Comparison of ENCODE assay signal across 8 cellular contexts in the genomic region with DNA sequence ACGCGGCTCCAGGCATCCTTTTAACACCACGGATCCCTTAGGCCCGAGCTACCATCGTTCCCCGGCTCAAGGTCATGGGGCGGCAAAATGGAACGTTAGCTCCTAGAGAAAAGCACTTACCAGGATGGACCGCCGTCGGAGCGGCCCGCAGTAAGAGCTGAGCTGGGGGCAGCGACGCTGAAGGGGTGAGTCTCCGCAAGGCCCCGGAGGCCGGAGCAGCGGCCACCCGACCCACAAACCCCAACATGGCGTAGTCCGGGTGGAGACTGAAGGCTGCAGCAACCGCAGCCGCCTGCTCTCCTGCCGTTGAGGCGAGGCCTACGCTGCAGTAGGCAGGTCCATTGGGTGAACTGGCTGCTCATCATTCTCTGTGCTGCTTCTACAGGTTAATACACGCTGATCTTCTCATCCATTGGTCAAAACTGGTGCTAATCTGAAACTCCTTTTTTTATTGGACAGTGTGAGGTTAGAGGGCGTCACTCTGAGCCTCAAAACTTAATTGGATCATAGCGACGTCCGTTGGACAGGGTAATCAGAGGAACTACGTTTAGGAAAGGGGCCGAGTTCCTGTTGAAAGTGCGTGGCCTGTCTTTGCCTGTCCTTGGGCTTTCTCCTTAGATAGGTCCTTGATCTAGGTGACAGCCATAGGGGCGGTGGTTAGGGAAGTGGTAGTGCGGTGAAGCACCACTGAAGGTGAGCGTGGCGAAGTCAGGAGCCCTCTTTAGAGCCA. TPM values are rescaled to one million over a fixed set of nuclear protein-coding genes. Genes with fewer than 3 reads are reported as not detected.
DNase-seq lines count a peak whose midpoint lies in the region; ATAC-seq, FAIRE-seq and TF ChIP-seq lines count a peak whose summit lies in the region.

Gene ATP5F1B, minus strand, starts transcription at position 268 of the 730 bp plus-strand sequence. Its CDS starts 21 bp downstream, at position 247.

- 0 to 1% (median 1%) methylated on average over 39 of the region's 39 CpGs for WGBS in adipose tissue, 3 donors
- no CpG with 5 or more reads among the region's 39 CpGs for WGBS in trophoblast cell (ENCODE audit: extremely low coverage, insufficient coverage, insufficient read length)
- 1% methylated on average over 36 of the region's 39 CpGs; no CpG with 5 or more reads in 1 of the 2 donors for WGBS in transverse colon (ENCODE audit: low coverage in 1 of 2), 2 donors

- TF ChIP-seq POLR2A in GM12891 (IDR thresholded peaks at IDR 0.05; ENCODE audit: low read depth, low read length) (peak; percentile 99), transverse colon (IDR thresholded peaks at IDR 0.05) (peak; percentile 100)

- peaks cover 1% of the 10 kb centered on the region for H3K9me3 ChIP-seq in trophoblast cell (ENCODE audit: insufficient read depth, low read depth, low read length)
- H3K9me3 ChIP-seq in transverse colon: no peaks in the 10 kb centered on the region

- H3K27ac ChIP-seq in adipose tissue (ENCODE audit: low read depth, low read length): peak within 1 kb of the TSS; percentile 44
- H3K27ac ChIP-seq in trophoblast cell (ENCODE audit: low read depth, low read length): peak within 1 kb of the TSS; percentile 65
- peak within 1 kb of the TSS; percentile 93 to 99 (median 96) for H3K27ac ChIP-seq in transverse colon

- H3K4ac ChIP-seq in trophoblast cell (ENCODE audit: low read depth, low read length): peak within 1 kb of the TSS; percentile 99

- no peak within 1 kb of the TSS for H2BK12ac ChIP-seq in trophoblast cell (ENCODE audit: low read length)

- peak; percentile 93 for DNase-seq in GM12891 (ENCODE audit: insufficient read length, low spot score)
- DNase-seq in NCI-H1436 treated with DMSO at 0.1 percent for 48 hours (lab: John Stamatoyannopoulos, UW): peak; percentile 99
- peak; percentile 72 to 99 (median 92) for DNase-seq in T-cell
- peak; percentile 99 for DNase-seq in cardiac septum (ENCODE audit: low spot score)
- DNase-seq in trophoblast cell: peak; percentile 97 to 99
- peak; percentile 96 for DNase-seq in transverse colon

- H2BK5ac ChIP-seq in trophoblast cell (ENCODE audit: low read depth, low read length, poor library complexity): peak within 1 kb of the TSS; percentile 37

- H2AFZ ChIP-seq in trophoblast cell (ENCODE audit: insufficient read depth, low read length, poor library complexity): peak within 1 kb of the TSS; percentile 82

- H3K4me1 ChIP-seq in trophoblast cell (ENCODE audit: control insufficient read depth in 1 of 2, insufficient read depth in 2 of 2, low read length in 2 of 2) (peaks cover 2 to 5% of the 10 kb centered on the region in 2 experiments), transverse colon (peaks cover 14 to 42% (median 34%) of the 10 kb centered on the region in 4 donors)

- in situ Hi-C loops in transverse colon (cut with MboI; ENCODE audit: low pct_ligation_motif_present in 1 of 4, low pct_unique_long_range_greater_than_20kb in 1 of 4, low sequenced_read_pairs in 3 of 4): no loop called here

- H3K14ac ChIP-seq in trophoblast cell (ENCODE audit: low read length): peak within 1 kb of the TSS; percentile 92

- H4K91ac ChIP-seq in trophoblast cell (ENCODE audit: low read depth, low read length): peak within 1 kb of the TSS; percentile 89

- H3K36me3 Mint-ChIP-seq in T-cell: peaks cover 29% of the 10 kb centered on the region

- peak within 1 kb of the TSS; percentile 95 for H4K12ac ChIP-seq in trophoblast cell (ENCODE audit: low read depth, low read length)

- H3K79me2 ChIP-seq in trophoblast cell (ENCODE audit: control insufficient read depth, insufficient read depth, low read length, poor library complexity): peaks cover 14% of the 10 kb centered on the region

- peak within 1 kb of the TSS; percentile 92 for H4K8ac ChIP-seq in trophoblast cell (ENCODE audit: low read depth, low read length)

- no peak for TF ChIP-seq EP300 in transverse colon (IDR thresholded peaks at IDR 0.05; ENCODE audit: low read depth)

- peak; percentile 96 for FAIRE-seq in GM12891 (lab: Jason Lieb, UNC)

- H3K4me1 Mint-ChIP-seq in T-cell: peaks cover 34 to 39% (median 38%) of the 10 kb centered on the region in 3 donors

- intact Hi-C loops in cardiac septum (cut with DNase I) (loop anchor here (2.0 kb wide), 1 partner anchor 41 kb away; no protein-coding TSS in a partner anchor), transverse colon (cut with DNase I; ENCODE audit: low total_unique reads) (no loop called here)

- TF ChIP-seq CTCF in transverse colon (IDR thresholded peaks at IDR 0.05): peak in 2 of 5 experiments; percentile 6 to 7

- H3K27ac Mint-ChIP-seq in T-cell: peak within 1 kb of the TSS; percentile 99

- no peaks in the 10 kb centered on the region for H3K27me3 Mint-ChIP-seq in T-cell

- CTCF ChIA-PET in T-cell (lab: Charles Lee): interaction anchor here (0.6 to 2.4 kb wide), 7 partner anchors 9 to 80 kb away, joined by 3 to 29 read pairs (median 3); partner anchors contain the start of gene NACA (in 1 of the 2)

- peak within 1 kb of the TSS; percentile 77 for H3K18ac ChIP-seq in trophoblast cell (ENCODE audit: low read length)

- H3K9me3 Mint-ChIP-seq in T-cell: no peaks in the 10 kb centered on the region

- H2AK5ac ChIP-seq in trophoblast cell (ENCODE audit: low read length): peak within 1 kb of the TSS; percentile 67

- H3K27me3 ChIP-seq in trophoblast cell (ENCODE audit: insufficient read depth, low read length) (no peaks in the 10 kb centered on the region), transverse colon (no peaks in the 10 kb centered on the region)

- peak within 1 kb of the TSS; percentile 98 for H3K4me2 ChIP-seq in trophoblast cell (ENCODE audit: low read length)

- peak; percentile 98 for ATAC-seq in HG02840 (IDR thresholded peaks at IDR 0.05; ENCODE audit: low FRiP score, unreplicated experiment)
- ATAC-seq in T-cell (replicated peaks in 1 of 4): peak; percentile 94 to 99 (median 98)

- H2BK120ac ChIP-seq in trophoblast cell (ENCODE audit: insufficient read depth, low read length, poor library complexity): peak within 1 kb of the TSS; percentile 70

- POLR2A ChIA-PET in T-cell (lab: Charles Lee): interaction anchor here (0.5 to 3.7 kb wide), 14 partner anchors 9 to 491 kb away, joined by 3 to 11 read pairs (median 4); partner anchors contain the start of gene NACA (in 1 of the 2)

- H3K23ac ChIP-seq in trophoblast cell (ENCODE audit: low read length): no peak within 1 kb of the TSS

- H3K36me3 ChIP-seq in trophoblast cell (ENCODE audit: control insufficient read depth in 1 of 2, insufficient read depth in 2 of 2, low read length in 2 of 2): peaks cover 17 to 26% of the 10 kb centered on the region in 2 experiments
- peaks cover 0 to 32% (median 18%) of the 10 kb centered on the region in 4 donors for H3K36me3 ChIP-seq in transverse colon

- H3K9ac ChIP-seq in trophoblast cell (ENCODE audit: low read length): peak within 1 kb of the TSS; percentile 92

- peak within 1 kb of the TSS; percentile 95 for H3K4me3 ChIP-seq in trophoblast cell (ENCODE audit: low read depth, low read length)
- H3K4me3 ChIP-seq in transverse colon: peak within 1 kb of the TSS; percentile 84 to 97 (median 92)

- peak within 1 kb of the TSS; percentile 97 for H3K4me3 Mint-ChIP-seq in T-cell

- peaks cover 8% of the 10 kb centered on the region for H3K79me1 ChIP-seq in trophoblast cell (ENCODE audit: low read length)

TF ChIP-seq in GM12891, 5 proteins besides CTCF, POLR2A, EP300 and RAD21:
- TF ChIP-seq POLR2AphosphoS5 (IDR thresholded peaks at IDR 0.05; ENCODE audit: low read depth, low read length): peak; percentile 99
- peak; percentile 59; the same call in 1 of the 2 replicates for TF ChIP-seq SPI1 (IDR thresholded peaks at IDR 0.05; ENCODE audit: low read depth, low read length)
- no peak for TF ChIP-seq PAX5 (IDR thresholded peaks at IDR 0.05; ENCODE audit: insufficient read depth, low read length, severe bottlenecking)
- TF ChIP-seq POU2F2 (IDR thresholded peaks at IDR 0.05; ENCODE audit: low read depth, low read length): peak; percentile 80; the same call in 1 of the 2 replicates
- TF ChIP-seq TAF1 (IDR thresholded peaks at IDR 0.05; ENCODE audit: low read depth, low read length): peak; percentile 98

RNA-seq across cellular contexts. Expression of gene ATP5F1B, which starts in this region (rescaled TPM):
- 754 TPM for polyA plus RNA-seq in GM12891 (2012; ENCODE audit: low read depth, missing spikeins)
- total RNA-seq in T-cell (100 to 1,000 TPM; 252 to 290 (median 283) TPM), cardiac septum (2,154 TPM), transverse colon (1,000 to 10,000 TPM in 1 of 4 donors, 100 to 1,000 TPM in 3; 442 to 1,000 (median 608) TPM)
- 100 to 1,000 TPM; 365 to 916 (median 482) TPM for polyA plus RNA-seq in adipose tissue
- 513 and 514 TPM in 2 replicates for polyA plus RNA-seq in trophoblast cell (2013)

Comparison
In these comparisons a context has a peak if more than half of its experiments do, and no peak if none do; other contexts are left out.
1. Peak in every context shown above with its lines: DNase-seq, ATAC-seq, H3K4me3 ChIP-seq and H3K27ac ChIP-seq.
2. H3K27ac ChIP-seq: peak in every context shown above with its lines; median percentile 96 in transverse colon; 65 in trophoblast cell; 44 in adipose tissue.